In genomic region chr12:115944851-115945496, GRCh38 we compare ENCODE assay signal across 24 cellular contexts.
"Had no signal": no experiment of that assay in that cellular context is flagged by ENCODE, and none has a peak within 500 bp of the region (broad histone marks: within the 10 kb centered on the region; RNA-seq: fewer than 3 reads in every experiment).

No MANE protein-coding gene starts in this region.

- H3K4me1 ChIP-seq: heart right ventricle, prostate gland, SJSA1 had no signal

- H3K4me1 Mint-ChIP-seq: activated B cell treated with CpG ODN at 0.5 μM for 24 hours; brain; natural killer cell; stimulated activated effector memory CD8-positive, alpha-beta T cell treated with anti-CD3 and anti-CD28 coated beads, Interleukin-12 subunit alpha, Interleukin-12 subunit beta, amount 100 ng/mL, for 72 hours had no signal

- H3K9me3 Mint-ChIP-seq: activated B cell treated with CpG ODN at 0.5 μM for 24 hours; activated naive CD4-positive, alpha-beta T cell treated with anti-CD3 and anti-CD28 coated beads, Interleukin-2, amount 50 U/mL, for 72 hours; natural killer cell; stimulated activated effector memory CD8-positive, alpha-beta T cell treated with anti-CD3 and anti-CD28 coated beads, Interleukin-12 subunit alpha, Interleukin-12 subunit beta, amount 100 ng/mL, for 72 hours had no signal

- H3K27ac ChIP-seq: heart right ventricle, prostate gland, SJSA1, tibial nerve had no signal

- H3K36me3 ChIP-seq: heart right ventricle, prostate gland, SJSA1 had no signal

- ATAC-seq: activated CD8-positive, alpha-beta T cell treated with anti-CD3 and anti-CD28 coated beads, Interleukin-2, amount 10 ng/mL, durations not matched to agents 7 days and 5 days; activated naive CD4-positive, alpha-beta T cell treated with anti-CD3 and anti-CD28 coated beads, Interleukin-2, amount 50 U/mL, for 72 hours; natural killer cell; stimulated activated effector memory CD8-positive, alpha-beta T cell treated with anti-CD3 and anti-CD28 coated beads, Interleukin-12 subunit alpha, Interleukin-12 subunit beta, amount 100 ng/mL, for 72 hours had no signal

- H3K27me3 ChIP-seq: SJSA1, tibial nerve had no signal

- DNase-seq: activated B cell treated with CpG ODN at 0.5 μM for 24 hours; activated CD4-positive, alpha-beta T cell treated with anti-CD3 and anti-CD28 coated beads for 48 hours; activated CD8-positive, alpha-beta memory T cell treated with anti-CD3 and anti-CD28 coated beads, Interleukin-2, amount 50 U/mL, for 4 hours; activated CD8-positive, alpha-beta T cell treated with anti-CD3 and anti-CD28 coated beads, Interleukin-2, amount 10 ng/mL, durations not matched to agents 7 days and 5 days; activated gamma-delta T cell; activated T-cell treated with anti-CD3 and anti-CD28 coated beads, Interleukin-2, amount 50 U/mL, for 48 hours; amniotic stem cell; central memory CD4-positive, alpha-beta T cell; cortex of kidney; effector CD4-positive, alpha-beta T cell; foreskin melanocyte; heart right ventricle; mesendoderm; natural killer cell; occipital lobe; stimulated activated CD4-positive, alpha-beta T cell treated with anti-CD3 and anti-CD28 coated beads, Interleukin-12 subunit alpha, Interleukin-12 subunit beta, amount 100 ng/mL, for 4 hours; stimulated activated CD4-positive, alpha-beta T cell treated with anti-CD3 and anti-CD28 coated beads, Interleukin-2, amount 100 ng/mL, for 24 hours had no signal

- H3K27ac Mint-ChIP-seq: activated B cell treated with CpG ODN at 0.5 μM for 24 hours; activated CD8-positive, alpha-beta T cell treated with anti-CD3 and anti-CD28 coated beads, Interleukin-2, amount 10 ng/mL, durations not matched to agents 7 days and 5 days; brain; natural killer cell; stimulated activated effector memory CD8-positive, alpha-beta T cell treated with anti-CD3 and anti-CD28 coated beads, Interleukin-12 subunit alpha, Interleukin-12 subunit beta, amount 100 ng/mL, for 72 hours; T-helper 2 cell treated with Interferon-gamma antibody and Interleukin-4, amounts not matched to agents 5 μg/mL and 100 μg/mL, for 36 hours had no signal

- H3K4me3 Mint-ChIP-seq: activated B cell treated with CpG ODN at 0.5 μM for 24 hours; activated CD8-positive, alpha-beta T cell treated with anti-CD3 and anti-CD28 coated beads, Interleukin-2, amount 10 ng/mL, durations not matched to agents 7 days and 5 days; brain; natural killer cell; stimulated activated effector memory CD8-positive, alpha-beta T cell treated with anti-CD3 and anti-CD28 coated beads, Interleukin-12 subunit alpha, Interleukin-12 subunit beta, amount 100 ng/mL, for 72 hours; T-helper 2 cell treated with Interferon-gamma antibody and Interleukin-4, amounts not matched to agents 5 μg/mL and 100 μg/mL, for 36 hours had no signal

- H3K36me3 Mint-ChIP-seq: activated naive CD4-positive, alpha-beta T cell treated with anti-CD3 and anti-CD28 coated beads, Interleukin-2, amount 50 U/mL, for 72 hours; natural killer cell; stimulated activated effector memory CD8-positive, alpha-beta T cell treated with anti-CD3 and anti-CD28 coated beads, Interleukin-12 subunit alpha, Interleukin-12 subunit beta, amount 100 ng/mL, for 72 hours had no signal

- H3K4me3 ChIP-seq: heart right ventricle, prostate gland, SJSA1, tibial nerve had no signal

- H3K9me3 ChIP-seq: prostate gland, SJSA1 had no signal
